ENCODE assay signal across 8 cellular contexts in genomic region chr15:81133782-81134461, GRCh38. TPM values are rescaled to one million over a fixed set of nuclear protein-coding genes. Genes with fewer than 3 reads are reported as not detected.
A peak's percentile ranks its signal among the peaks of the same experiment; 100 is the strongest.
DNase-seq lines count a peak whose midpoint lies in the region; ATAC-seq, FAIRE-seq and TF ChIP-seq lines count a peak whose summit lies in the region.

A gene with protein sequence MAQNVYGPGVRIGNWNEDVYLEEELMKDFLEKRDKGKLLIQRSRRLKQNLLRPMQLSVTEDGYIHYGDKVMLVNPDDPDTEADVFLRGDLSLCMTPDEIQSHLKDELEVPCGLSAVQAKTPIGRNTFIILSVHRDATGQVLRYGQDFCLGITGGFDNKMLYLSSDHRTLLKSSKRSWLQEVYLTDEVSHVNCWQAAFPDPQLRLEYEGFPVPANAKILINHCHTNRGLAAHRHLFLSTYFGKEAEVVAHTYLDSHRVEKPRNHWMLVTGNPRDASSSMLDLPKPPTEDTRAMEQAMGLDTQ (plus strand): TSS chr15:81134270. CDS start chr15:81134330, 60 bp downstream.

- H3K27ac ChIP-seq in mesodermal cell (ENCODE audit: low read depth, low read length, severe bottlenecking) = no peak within 1 kb of the TSS

- H3K36me3 Mint-ChIP-seq in CD14-positive monocyte = no peaks in the 10 kb centered on the region
- H3K36me3 Mint-ChIP-seq in WTC11 = no peaks in the 10 kb centered on the region
- no peaks in the 10 kb centered on the region for H3K36me3 Mint-ChIP-seq in stimulated activated effector memory CD8-positive, alpha-beta T cell treated with anti-CD3 and anti-CD28 coated beads, Interleukin-12 subunit alpha, Interleukin-12 subunit beta, amount 100 ng/mL, for 72 hours

- H3K4me1 ChIP-seq in mesodermal cell (ENCODE audit: control insufficient read depth, insufficient read depth, low read length, poor library complexity, severe bottlenecking) = no peaks in the 10 kb centered on the region

- no peaks in the 10 kb centered on the region for H3K9me3 ChIP-seq in mesodermal cell (ENCODE audit: control insufficient read depth, low read length)

- H3K27me3 Mint-ChIP-seq in CD14-positive monocyte (ENCODE audit: low read depth in 3 of 3) (peaks cover 31 to 41% (median 31%) of the 10 kb centered on the region in 3 donors), WTC11 (ENCODE audit: low read depth) (peaks cover 54% of the 10 kb centered on the region)

- H3K4me3 Mint-ChIP-seq in CD14-positive monocyte (peak within 1 kb of the TSS; percentile 27 to 83), WTC11 (peak within 1 kb of the TSS; percentile 76)
- H3K4me3 Mint-ChIP-seq in stimulated activated effector memory CD8-positive, alpha-beta T cell treated with anti-CD3 and anti-CD28 coated beads, Interleukin-12 subunit alpha, Interleukin-12 subunit beta, amount 100 ng/mL, for 72 hours = peak within 1 kb of the TSS; percentile 9

- no peak within 1 kb of the TSS for H3K27ac Mint-ChIP-seq in CD14-positive monocyte
- no peak within 1 kb of the TSS for H3K27ac Mint-ChIP-seq in WTC11
- H3K27ac Mint-ChIP-seq in stimulated activated effector memory CD8-positive, alpha-beta T cell treated with anti-CD3 and anti-CD28 coated beads, Interleukin-12 subunit alpha, Interleukin-12 subunit beta, amount 100 ng/mL, for 72 hours = no peak within 1 kb of the TSS

- WGBS in mesodermal cell (ENCODE audit: insufficient coverage in 2 of 2), 2 experiments = 5 to 8% methylated on average over 26 to 29 of the region's 33 CpGs

- FAIRE-seq in GM12892 (lab: Jason Lieb, UNC) = no peak

- no peaks in the 10 kb centered on the region for H3K36me3 ChIP-seq in mesodermal cell (ENCODE audit: control insufficient read depth, insufficient read depth, low read length)

- no peak for TF ChIP-seq POLR2A in GM12892 (IDR thresholded peaks at IDR 0.05; ENCODE audit: low read depth, low read length)

- ATAC-seq in WTC11 = peak; percentile 100
- ATAC-seq in stimulated activated effector memory CD8-positive, alpha-beta T cell treated with anti-CD3 and anti-CD28 coated beads, Interleukin-12 subunit alpha, Interleukin-12 subunit beta, amount 100 ng/mL, for 72 hours = peak; percentile 58
- ATAC-seq in GM19463 (IDR thresholded peaks at IDR 0.05; ENCODE audit: unreplicated experiment) = no peak

- H3K4me1 Mint-ChIP-seq in CD14-positive monocyte = peaks cover 10% of the 10 kb centered on the region
- peaks cover 7% of the 10 kb centered on the region for H3K4me1 Mint-ChIP-seq in WTC11
- peaks cover 9% of the 10 kb centered on the region for H3K4me1 Mint-ChIP-seq in stimulated activated effector memory CD8-positive, alpha-beta T cell treated with anti-CD3 and anti-CD28 coated beads, Interleukin-12 subunit alpha, Interleukin-12 subunit beta, amount 100 ng/mL, for 72 hours

- DNase-seq in CD14-positive monocyte (ENCODE audit: low spot score) (no peak), M059J (ENCODE audit: low read depth) (peak; percentile 54), WTC11 (ENCODE audit: low spot score) (peak; percentile 95), epithelial cell of esophagus (ENCODE audit: low read depth) (peak; percentile 62), GM12892 (ENCODE audit: insufficient read length) (no peak)
- no peak for DNase-seq in stimulated activated effector memory CD8-positive, alpha-beta T cell treated with anti-CD3 and anti-CD28 coated beads, Interleukin-12 subunit alpha, Interleukin-12 subunit beta, amount 100 ng/mL, for 72 hours (ENCODE audit: low spot score in 2 of 2)

- CTCF ChIA-PET in WTC11 (lab: Charles Lee) = interaction anchor here (0.7 to 2.6 kb wide), 3 partner anchors 18 to 132 kb away, joined by 3 to 13 read pairs (median 3); no protein-coding TSS in a partner anchor

- TF ChIP-seq CTCF in CD14-positive monocyte (IDR thresholded peaks at IDR 0.05) (no peak), WTC11 (IDR thresholded peaks at IDR 0.05) (no peak), epithelial cell of esophagus (IDR thresholded peaks at IDR 0.05; ENCODE audit: insufficient read depth, low read depth, low read length, missing control alignments) (no peak)

- peaks cover 0 to 13% (median 6%) of the 10 kb centered on the region in 7 donors for H3K9me3 Mint-ChIP-seq in CD14-positive monocyte
- peaks cover 11% of the 10 kb centered on the region for H3K9me3 Mint-ChIP-seq in WTC11
- no peaks in the 10 kb centered on the region for H3K9me3 Mint-ChIP-seq in stimulated activated effector memory CD8-positive, alpha-beta T cell treated with anti-CD3 and anti-CD28 coated beads, Interleukin-12 subunit alpha, Interleukin-12 subunit beta, amount 100 ng/mL, for 72 hours

- POLR2A ChIA-PET in WTC11 (lab: Charles Lee) = no interaction called here

- peak within 1 kb of the TSS; percentile 25 for H3K4me3 ChIP-seq in epithelial cell of esophagus (ENCODE audit: low read length)
- peak within 1 kb of the TSS; percentile 35 for H3K4me3 ChIP-seq in mesodermal cell (ENCODE audit: extremely low read depth, insufficient read depth, low read length, poor library complexity, severe bottlenecking)

- intact Hi-C loops in CD14-positive monocyte (cut with micrococcal nuclease) = no loop called here

TF ChIP-seq in WTC11, 78 proteins besides CTCF, POLR2A, EP300 and RAD21 (continues in another document):
- no peak for TF ChIP-seq FOXP1 (CRISPR knock-in tag; IDR thresholded peaks at IDR 0.05; ENCODE audit: borderline replicate concordance)
- TF ChIP-seq FOXP4 (CRISPR knock-in tag; IDR thresholded peaks at IDR 0.05) = peak; percentile 51; the same call in 1 of the 2 replicates
- TF ChIP-seq NR2C2 (CRISPR knock-in tag; IDR thresholded peaks at IDR 0.05) = no peak
- peak; percentile 58; the same call in 1 of the 2 replicates for TF ChIP-seq ETV6 (CRISPR knock-in tag; IDR thresholded peaks at IDR 0.05)
- TF ChIP-seq GABPB1 (CRISPR knock-in tag; IDR thresholded peaks at IDR 0.05) = no peak
- TF ChIP-seq ATF1 (CRISPR knock-in tag; IDR thresholded peaks at IDR 0.05) = no peak
- TF ChIP-seq, protein P1, sequence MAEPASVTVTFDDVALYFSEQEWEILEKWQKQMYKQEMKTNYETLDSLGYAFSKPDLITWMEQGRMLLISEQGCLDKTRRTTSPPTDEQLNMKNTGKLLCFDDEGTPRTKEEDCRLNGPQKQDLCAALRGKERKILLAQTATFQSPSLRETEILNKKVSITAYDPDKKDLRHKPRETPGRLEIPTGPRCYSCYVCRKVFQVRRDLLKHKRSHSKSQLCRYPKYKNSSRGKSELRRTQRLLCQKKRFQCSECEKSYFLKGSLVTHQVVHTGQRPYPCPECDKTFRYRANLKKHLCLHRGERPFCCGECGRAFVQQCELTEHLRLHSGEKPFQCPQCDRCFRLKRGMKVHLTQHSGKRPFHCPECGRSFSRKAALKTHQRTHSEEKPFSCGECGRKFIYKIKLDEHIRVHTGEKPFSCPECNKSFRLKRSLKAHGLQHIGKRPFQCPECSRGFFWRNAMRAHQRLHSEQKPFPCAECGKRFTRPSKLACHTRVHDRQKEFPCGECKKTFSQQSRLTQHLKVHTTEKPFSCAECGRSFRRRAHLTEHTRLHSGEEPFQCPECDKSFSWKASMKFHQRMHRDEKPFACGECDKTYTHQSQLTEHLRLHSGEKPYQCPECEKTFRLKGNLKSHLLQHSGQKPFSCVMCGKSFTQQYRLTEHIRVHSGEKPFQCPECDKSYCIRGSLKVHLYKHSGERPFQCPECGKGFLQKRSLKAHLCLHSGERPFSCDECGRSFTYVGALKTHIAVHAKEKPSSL (CRISPR knock-in tag; conservative IDR thresholded peaks at IDR 0.05) = no peak
- no peak for TF ChIP-seq ZNF121 (CRISPR knock-in tag; IDR thresholded peaks at IDR 0.05)
- 0 out of 2 replicates have a peak, but pooled peaks have one; percentile 30 for TF ChIP-seq CREM (CRISPR knock-in tag; IDR thresholded peaks at IDR 0.05)
- no peak for TF ChIP-seq ZNF232 (CRISPR knock-in tag; IDR thresholded peaks at IDR 0.05)
- TF ChIP-seq KAT7 (CRISPR knock-in tag; IDR thresholded peaks at IDR 0.05; ENCODE audit: borderline replicate concordance) = no peak
- TF ChIP-seq, protein P2, sequence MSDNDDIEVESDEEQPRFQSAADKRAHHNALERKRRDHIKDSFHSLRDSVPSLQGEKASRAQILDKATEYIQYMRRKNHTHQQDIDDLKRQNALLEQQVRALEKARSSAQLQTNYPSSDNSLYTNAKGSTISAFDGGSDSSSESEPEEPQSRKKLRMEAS (CRISPR knock-in tag; IDR thresholded peaks at IDR 0.05) = peak; percentile 40; the same call in 1 of the 2 replicates

RNA-seq across cellular contexts. Expression of the gene that starts here (rescaled TPM):
- polyA plus RNA-seq in CD14-positive monocyte = not detected
- not detected in 2 replicates for total RNA-seq in M059J (2014; rRNA removed; shearing (Covaris generic))
- not detected in 3 replicates for total RNA-seq in WTC11 (2021)
- polyA plus RNA-seq in mesodermal cell (2013, experiment 1 of 2) = 4.9 TPM
- 2.7 TPM for polyA plus RNA-seq in mesodermal cell (2013, experiment 2 of 2)
- not detected for polyA plus RNA-seq in GM12892 (2012; ENCODE audit: missing spikeins)

Comparison
In these comparisons a context has a peak if more than half of its experiments do, and no peak if none do; other contexts are left out.
1. Peak in DNase-seq in M059J; RNA of the gene not detected or under 1 TPM.
2. Peak in DNase-seq and ATAC-seq in WTC11; RNA of the gene not detected or under 1 TPM.
3. H3K4me3 Mint-ChIP-seq: peak in every context shown above with its lines; median percentile 76 in WTC11; 55 in CD14-positive monocyte; 9 in stimulated activated effector memory CD8-positive, alpha-beta T cell treated with anti-CD3 and anti-CD28 coated beads, Interleukin-12 subunit alpha, Interleukin-12 subunit beta, amount 100 ng/mL, for 72 hours.